In genomic region chr19:42024622-42025111, GRCh38 we compare ENCODE assay signal across 15 cellular contexts. TPM values are rescaled to one million over a fixed set of nuclear protein-coding genes. Genes with fewer than 3 reads are reported as not detected.
DNase-seq lines count a peak whose midpoint lies in the region; ATAC-seq, FAIRE-seq and TF ChIP-seq lines count a peak whose summit lies in the region.
"Had no signal": no experiment of that assay in that cellular context is flagged by ENCODE, and none has a peak within 500 bp of the region (broad histone marks: within the 10 kb centered on the region; RNA-seq: fewer than 3 reads in every experiment).

No MANE protein-coding gene starts in this region.

- no peak for ATAC-seq in HG02642 (IDR thresholded peaks at IDR 0.05; ENCODE audit: poor library complexity, unreplicated experiment)
- ATAC-seq: PC-3; stimulated activated effector memory CD8-positive, alpha-beta T cell treated with anti-CD3 and anti-CD28 coated beads, Interleukin-12 subunit alpha, Interleukin-12 subunit beta, amount 100 ng/mL, for 72 hours had no signal

- no peak overlapping the region for H3K9ac ChIP-seq in astrocyte (ENCODE audit: low read length)

- H3K27ac ChIP-seq in astrocyte (ENCODE audit: low read depth, low read length) (no peak overlapping the region), osteoblast (ENCODE audit: low read depth, low read length) (peak overlapping the region; percentile 45), stomach (peak overlapping the region in 1 of 5 donors; percentile 56)
- H3K27ac ChIP-seq: neutrophil had no signal

- H3K36me3 ChIP-seq in astrocyte (ENCODE audit: insufficient read depth, low read length): no peaks in the 10 kb centered on the region
- H3K36me3 ChIP-seq in osteoblast (ENCODE audit: insufficient read depth, low read length): no peaks in the 10 kb centered on the region
- peaks cover 0 to 18% (median 3%) of the 10 kb centered on the region in 4 donors for H3K36me3 ChIP-seq in stomach
- H3K36me3 ChIP-seq: neutrophil had no signal

- H3K27me3 ChIP-seq in astrocyte (ENCODE audit: insufficient read depth, low read length): no peaks in the 10 kb centered on the region
- H3K27me3 ChIP-seq in osteoblast (ENCODE audit: insufficient read depth, low read length): no peaks in the 10 kb centered on the region
- H3K27me3 ChIP-seq in stomach: peaks cover 0 to 12% (median 6%) of the 10 kb centered on the region in 3 donors
- H3K27me3 ChIP-seq: neutrophil had no signal

- 33 to 55% (median 48%) methylated on average over 9 to 12 of the region's 12 CpGs for WGBS in stomach, 5 donors

- peaks cover 5% of the 10 kb centered on the region for H3K4me1 ChIP-seq in astrocyte (ENCODE audit: insufficient read depth, low read length)
- H3K4me1 ChIP-seq in osteoblast (ENCODE audit: insufficient read depth, low read length): peaks cover 32% of the 10 kb centered on the region
- H3K4me1 ChIP-seq in stomach: peaks cover 0 to 18% (median 8%) of the 10 kb centered on the region in 4 donors

- no peak overlapping the region for H3K4me3 Mint-ChIP-seq in astrocyte (ENCODE audit: unreplicated experiment)
- H3K4me3 Mint-ChIP-seq: CD14-positive monocyte; stimulated activated effector memory CD8-positive, alpha-beta T cell treated with anti-CD3 and anti-CD28 coated beads, Interleukin-12 subunit alpha, Interleukin-12 subunit beta, amount 100 ng/mL, for 72 hours had no signal

- DNase-seq in EH (ENCODE audit: low read depth): peak; percentile 82
- DNase-seq in astrocyte (ENCODE audit: low read depth): peak; percentile 41
- peak; percentile 83 for DNase-seq in cardiac septum (ENCODE audit: low spot score)
- DNase-seq in osteoblast (ENCODE audit: insufficient read length, low spot score, missing footprints): peak; percentile 87
- no peak for DNase-seq in stomach
- DNase-seq in NCI-H69 (lab: John Stamatoyannopoulos, UW): no peak
- DNase-seq in activated CD4-positive, CD25-positive, alpha-beta regulatory T cell (lab: John Stamatoyannopoulos, UW): no peak
- DNase-seq: activated gamma-delta T cell, kidney, PC-3, T-helper 2 cell had no signal

- H3K9me3 ChIP-seq in astrocyte (ENCODE audit: insufficient read depth, low read depth, low read length): no peaks in the 10 kb centered on the region
- no peaks in the 10 kb centered on the region for H3K9me3 ChIP-seq in osteoblast (ENCODE audit: low read depth, low read length)
- no peaks in the 10 kb centered on the region for H3K9me3 ChIP-seq in stomach
- H3K9me3 ChIP-seq: neutrophil had no signal

- H3K9me3 Mint-ChIP-seq in astrocyte (ENCODE audit: unreplicated experiment): peaks cover 1% of the 10 kb centered on the region
- H3K9me3 Mint-ChIP-seq: stimulated activated effector memory CD8-positive, alpha-beta T cell treated with anti-CD3 and anti-CD28 coated beads, Interleukin-12 subunit alpha, Interleukin-12 subunit beta, amount 100 ng/mL, for 72 hours had no signal

- H4K20me1 ChIP-seq in astrocyte (ENCODE audit: insufficient read depth, low read length) (peaks cover 5% of the 10 kb centered on the region), osteoblast (ENCODE audit: insufficient read depth, low read length) (no peaks in the 10 kb centered on the region)

- H3K4me2 ChIP-seq in astrocyte (ENCODE audit: low read length): peak overlapping the region; percentile 29
- H3K4me2 ChIP-seq in osteoblast (ENCODE audit: insufficient read depth, low read length): peak overlapping the region; percentile 52

- TF ChIP-seq EP300 in stomach (IDR thresholded peaks at IDR 0.05): no peak

- no peak for TF ChIP-seq CTCF in astrocyte (IDR thresholded peaks at IDR 0.05; ENCODE audit: insufficient read depth, low read depth, low read length)
- TF ChIP-seq CTCF in osteoblast (IDR thresholded peaks at IDR 0.05; ENCODE audit: extremely low read depth, low read depth, low read length): no peak
- TF ChIP-seq CTCF in stomach (IDR thresholded peaks at IDR 0.05): no peak

- H3K27me3 Mint-ChIP-seq in astrocyte (ENCODE audit: low read depth, unreplicated experiment): peaks cover 12% of the 10 kb centered on the region

- no peak for FAIRE-seq in astrocyte (lab: Jason Lieb, UNC)
- FAIRE-seq: kidney had no signal

- no peak for TF ChIP-seq POLR2A in stomach (IDR thresholded peaks at IDR 0.05)

- intact Hi-C loops in cardiac septum (cut with DNase I) (loop anchor here (1.0 to 2.0 kb wide), 2 partner anchors 13 to 32 kb away; no protein-coding TSS in a partner anchor), stomach (cut with DNase I; ENCODE audit: low total_unique reads) (no loop called here)

- peak overlapping the region; percentile 76 for H3K27ac Mint-ChIP-seq in astrocyte (ENCODE audit: unreplicated experiment)
- H3K27ac Mint-ChIP-seq: CD14-positive monocyte; stimulated activated effector memory CD8-positive, alpha-beta T cell treated with anti-CD3 and anti-CD28 coated beads, Interleukin-12 subunit alpha, Interleukin-12 subunit beta, amount 100 ng/mL, for 72 hours had no signal

- H3K36me3 Mint-ChIP-seq in astrocyte (ENCODE audit: low read depth, unreplicated experiment): peaks cover 4% of the 10 kb centered on the region
- H3K36me3 Mint-ChIP-seq: CD14-positive monocyte; stimulated activated effector memory CD8-positive, alpha-beta T cell treated with anti-CD3 and anti-CD28 coated beads, Interleukin-12 subunit alpha, Interleukin-12 subunit beta, amount 100 ng/mL, for 72 hours had no signal

- H2AFZ ChIP-seq in astrocyte (ENCODE audit: low read depth, low read length) (no peak overlapping the region), osteoblast (ENCODE audit: low read length) (peak overlapping the region; percentile 13)

- H3K4me3 ChIP-seq in astrocyte (ENCODE audit: insufficient read depth, low read depth, low read length) (no peak overlapping the region), osteoblast (ENCODE audit: insufficient read depth, low read length) (peak overlapping the region; percentile 31), stomach (no peak overlapping the region)

- H3K4me1 Mint-ChIP-seq in astrocyte (ENCODE audit: low read depth, unreplicated experiment): peaks cover 13% of the 10 kb centered on the region
- H3K4me1 Mint-ChIP-seq: CD14-positive monocyte had no signal

- no peaks in the 10 kb centered on the region for H3K79me2 ChIP-seq in astrocyte (ENCODE audit: insufficient read depth, low read length)
- H3K79me2 ChIP-seq in osteoblast (ENCODE audit: insufficient read depth, low read length): no peaks in the 10 kb centered on the region

RNA-seq across cellular contexts. Expression of gene ATP1A3, which starts 30.6 kb away (rescaled TPM):
- 3.4 and 3.9 TPM in 2 replicates for total RNA-seq in astrocyte
- total RNA-seq in cardiac septum: 242 TPM
- under 0.01 TPM in 2 replicates for total RNA-seq in osteoblast
- under 1 TPM in 1 of 5 donors, not detected in 4; 0.29 TPM for total RNA-seq in stomach
- under 1 TPM in 2 of 3 donors, not detected in 1; 0.12 to 0.45 TPM for polyA plus RNA-seq in stomach
- total RNA-seq: kidney had no signal

RNA-seq across cellular contexts. Expression of gene GRIK5, which starts 45.3 kb away (rescaled TPM):
- 9.2 and 12.1 TPM in 2 replicates for total RNA-seq in astrocyte
- 4.6 TPM for total RNA-seq in cardiac septum
- total RNA-seq in osteoblast: under 0.01 TPM in 2 replicates
- 10 to 100 TPM in 2 of 5 donors, 1 to 10 TPM in 3; 2.2 to 74.1 (median 8.3) TPM for total RNA-seq in stomach
- polyA plus RNA-seq in stomach: 1 to 10 TPM in 2 of 3 donors, under 1 TPM in 1; 0.92 to 3.1 (median 1.1) TPM
- total RNA-seq: PC-3 had no signal

RNA-seq across cellular contexts. Expression of gene ZNF574, which starts 51.3 kb away (rescaled TPM):
- total RNA-seq in astrocyte: 20.0 and 20.2 TPM in 2 replicates
- 8.3 TPM for total RNA-seq in cardiac septum
- 13.6 and 13.8 TPM in 2 replicates for total RNA-seq in osteoblast
- 10 to 100 TPM in 2 of 5 donors, 1 to 10 TPM in 3; 4.6 to 17.0 (median 8.8) TPM for total RNA-seq in stomach
- 1 to 10 TPM; 5.5 to 5.7 (median 5.5) TPM for polyA plus RNA-seq in stomach

Comparison
In these comparisons a context has a peak if more than half of its experiments do, and no peak if none do; other contexts are left out.
1. DNase-seq: peak in EH (single experiment), astrocyte (single experiment), cardiac septum (single experiment) and osteoblast (single experiment); none in stomach (single experiment), NCI-H69 (single experiment) and activated CD4-positive, CD25-positive, alpha-beta regulatory T cell (0 of 4).
2. RNA of gene ATP1A3, which starts 30.6 kb away (total RNA-seq): 242 TPM in cardiac septum (single experiment); 3.4 to 3.9 TPM in astrocyte, under 0.01 TPM in osteoblast and 0.29 TPM in stomach; every median in the first group is over 10 times any median in the second.